12 cellular contexts compared by ENCODE assay signal in genomic region chrX:16867947-16868346, GRCh38. TPM values are rescaled to one million over a fixed set of nuclear protein-coding genes. Genes with fewer than 3 reads are reported as not detected.
DNase-seq lines count a peak whose midpoint lies in the region; ATAC-seq and TF ChIP-seq lines count a peak whose summit lies in the region.
"Had no signal": no experiment of that assay in that cellular context is flagged by ENCODE, and none has a peak within 500 bp of the region (broad histone marks: within the 10 kb centered on the region; RNA-seq: fewer than 3 reads in every experiment).

No MANE protein-coding gene starts in this region.

- no peak overlapping the region for H3K27ac Mint-ChIP-seq in activated naive CD4-positive, alpha-beta T cell treated with anti-CD3 and anti-CD28 coated beads, Interleukin-2, amount 10 ng/mL, durations not matched to agents 7 days and 5 days

- no peak for TF ChIP-seq POLR2A in testis (IDR thresholded peaks at IDR 0.05)

- no peaks in the 10 kb centered on the region for H3K9me3 ChIP-seq in testis

- ATAC-seq in GM18511 (IDR thresholded peaks at IDR 0.05; ENCODE audit: unreplicated experiment), result no peak

- DNase-seq in activated naive CD4-positive, alpha-beta T cell treated with anti-CD3 and anti-CD28 coated beads, Interleukin-2, amount 10 ng/mL, durations not matched to agents 7 days and 5 days, result no peak
- DNase-seq in activated naive CD4-positive, alpha-beta T cell treated with Interleukin-2 at 50 U/mL for 16 hours, result no peak
- DNase-seq in fibroblast of villous mesenchyme (ENCODE audit: low read depth) (peak; percentile 38), testis (no peak)
- DNase-seq in stimulated activated CD4-positive, alpha-beta T cell treated with anti-CD3 and anti-CD28 coated beads, Interleukin-1b, Interleukin-23, amount 100 ng/mL, for 48 hours, result no peak
- no peak for DNase-seq in stimulated activated CD4-positive, alpha-beta T cell treated with anti-CD3 and anti-CD28 coated beads, Interleukin-2, amount 100 ng/mL, for 24 hours
- DNase-seq: cortex of kidney, hippocampal formation, NCI-H1105 treated with DMSO at 0.1 percent for 48 hours, RPMI8226 had no signal

- H3K27me3 ChIP-seq in testis, result no peaks in the 10 kb centered on the region

- 29 to 61% methylated on average over 5 to 6 of the region's 6 CpGs for WGBS in testis, 2 donors

- peaks cover 37% of the 10 kb centered on the region for H3K4me1 Mint-ChIP-seq in activated naive CD4-positive, alpha-beta T cell treated with anti-CD3 and anti-CD28 coated beads, Interleukin-2, amount 10 ng/mL, durations not matched to agents 7 days and 5 days

- peak overlapping the region; percentile 81 for H3K4me3 ChIP-seq in fibroblast of villous mesenchyme (ENCODE audit: low read depth, low read length)
- peak overlapping the region in 1 of 2 donors; percentile 73 for H3K4me3 ChIP-seq in testis

- H3K36me3 Mint-ChIP-seq in activated naive CD4-positive, alpha-beta T cell treated with anti-CD3 and anti-CD28 coated beads, Interleukin-2, amount 10 ng/mL, durations not matched to agents 7 days and 5 days, result peaks cover 22% of the 10 kb centered on the region

- H3K9me3 Mint-ChIP-seq in activated naive CD4-positive, alpha-beta T cell treated with anti-CD3 and anti-CD28 coated beads, Interleukin-2, amount 10 ng/mL, durations not matched to agents 7 days and 5 days, result no peaks in the 10 kb centered on the region

- TF ChIP-seq CTCF in VCaP (conservative IDR thresholded peaks at IDR 0.05), result no peak
- TF ChIP-seq CTCF in fibroblast of villous mesenchyme (IDR thresholded peaks at IDR 0.05; ENCODE audit: insufficient read depth, low read depth, low read length), result no peak
- TF ChIP-seq CTCF in testis (IDR thresholded peaks at IDR 0.05), result no peak

- peaks cover 9% of the 10 kb centered on the region for H3K27me3 Mint-ChIP-seq in activated naive CD4-positive, alpha-beta T cell treated with anti-CD3 and anti-CD28 coated beads, Interleukin-2, amount 10 ng/mL, durations not matched to agents 7 days and 5 days

- no peaks in the 10 kb centered on the region for H3K36me3 ChIP-seq in testis (ENCODE audit: low read depth, missing control alignments)

- intact Hi-C loops in testis (cut with DNase I; ENCODE audit: low total_unique reads), result no loop called here

- H3K4me1 ChIP-seq in testis, result no peaks in the 10 kb centered on the region

- CTCF ChIA-PET in activated naive CD4-positive, alpha-beta T cell treated with anti-CD3 and anti-CD28 coated beads, Interleukin-2, amount 10 ng/mL, durations not matched to agents 7 days and 5 days (lab: Charles Lee), result interaction anchor here (1.3 to 1.4 kb wide), 2 partner anchors 15 to 42 kb away, joined by 3 read pairs; no protein-coding TSS in a partner anchor

- H3K27ac ChIP-seq in VCaP (peak overlapping the region; percentile 87), testis (peak overlapping the region; percentile 59 to 91)

- peak overlapping the region; percentile 93 for H3K4me3 Mint-ChIP-seq in activated naive CD4-positive, alpha-beta T cell treated with anti-CD3 and anti-CD28 coated beads, Interleukin-2, amount 10 ng/mL, durations not matched to agents 7 days and 5 days

RNA-seq across cellular contexts. Expression of gene RBBP7, which starts 2.2 kb away (rescaled TPM):
- total RNA-seq in fibroblast of villous mesenchyme, result 123 and 124 TPM in 2 replicates
- 100 to 1,000 TPM; 311 to 375 TPM for total RNA-seq in testis
- polyA plus RNA-seq in testis (ENCODE audit: insufficient read depth, low read depth, low replicate concordance), result 206 TPM
